Comparison of ENCODE assay signal across 25 cellular contexts in genomic region chr11:13317293-13318080, GRCh38. TPM values are rescaled to one million over a fixed set of nuclear protein-coding genes. Genes with fewer than 3 reads are reported as not detected.
DNase-seq lines count a peak whose midpoint lies in the region; ATAC-seq, FAIRE-seq and TF ChIP-seq lines count a peak whose summit lies in the region.
"Had no signal": no experiment of that assay in that cellular context is flagged by ENCODE, and none has a peak within 500 bp of the region (broad histone marks: within the 10 kb centered on the region; RNA-seq: fewer than 3 reads in every experiment).

No MANE protein-coding gene starts in this region.

- H3K36me3 Mint-ChIP-seq in osteocyte (ENCODE audit: unreplicated experiment): peaks cover 13% of the 10 kb centered on the region
- H3K36me3 Mint-ChIP-seq in mesothelial cell of epicardium: no peaks in the 10 kb centered on the region

- H3K27ac ChIP-seq in BLaER1 treated with 17β-estradiol and CSF1 and Interleukin-3, amounts not matched to agents 10 nM and 100 nM: no peak overlapping the region
- no peak overlapping the region for H3K27ac ChIP-seq in GM12878 (ENCODE audit: control insufficient read depth, insufficient read depth)
- H3K27ac ChIP-seq: esophagus muscularis mucosa had no signal

- in situ Hi-C loops in GM12878 (cut with MboI): no loop called here

- H3K4me1 Mint-ChIP-seq in osteocyte (ENCODE audit: unreplicated experiment): peaks cover 39% of the 10 kb centered on the region
- peaks cover 11% of the 10 kb centered on the region for H3K4me1 Mint-ChIP-seq in mesothelial cell of epicardium

- H3K27ac Mint-ChIP-seq in osteocyte (ENCODE audit: unreplicated experiment) (peak overlapping the region; percentile 28), mesothelial cell of epicardium (no peak overlapping the region)
- H3K27ac Mint-ChIP-seq: activated CD4-positive, alpha-beta T cell treated with anti-CD3 and anti-CD28 coated beads, Interleukin-2, amount 10 ng/mL, durations not matched to agents 24 days and 14 days; nephron progenitor cell had no signal

- H3K9ac ChIP-seq in BLaER1 treated with 17β-estradiol and CSF1 and Interleukin-3, amounts not matched to agents 10 nM and 100 nM: 0 out of 22 replicates have a peak overlapping the region, but pooled peaks of 1 of the 11 experiments have one; percentile 48
- H3K9ac ChIP-seq in GM12878 (ENCODE audit: control insufficient read depth, insufficient read depth, low read length): no peak overlapping the region

- RAD21 ChIA-PET in GM12878 (lab: Charles Lee; ENCODE audit: unreplicated experiment): interaction anchor here (0.5 to 8.7 kb wide), 10 partner anchors 10 to 135 kb away, joined by 3 to 103 read pairs (median 5); no protein-coding TSS in a partner anchor

- SMC1A ChIA-PET in GM12878 (lab: Charles Lee; ENCODE audit: uncharacterized antibody, unreplicated experiment): interaction anchor here (0.7 to 12.9 kb wide), 11 partner anchors 15 to 147 kb away, joined by 3 to 226 read pairs (median 5); no protein-coding TSS in a partner anchor

- peaks cover 6 to 65% (median 30%) of the 10 kb centered on the region in 11 experiments; a peak in 19 of 22 replicates for H3K36me3 ChIP-seq in BLaER1 treated with 17β-estradiol and CSF1 and Interleukin-3, amounts not matched to agents 10 nM and 100 nM
- H3K36me3 ChIP-seq in GM12878 (ENCODE audit: control insufficient read depth in 2 of 2, insufficient read depth in 2 of 2, low read length in 1 of 2): peaks cover 1 to 2% of the 10 kb centered on the region in 2 experiments; a peak in 2 of 4 replicates
- H3K36me3 ChIP-seq: MG63 had no signal

- H3K4me1 ChIP-seq in BLaER1 treated with 17β-estradiol and CSF1 and Interleukin-3, amounts not matched to agents 10 nM and 100 nM: peaks cover 47 to 75% (median 60%) of the 10 kb centered on the region in 10 experiments
- peaks cover 24% of the 10 kb centered on the region for H3K4me1 ChIP-seq in GM12878 (ENCODE audit: control insufficient read depth, insufficient read depth, low read length)

- no peak for ATAC-seq in GM12878

- intact Hi-C loops in GM12878 (cut with micrococcal nuclease; ENCODE audit: unreplicated experiment): loop anchor here (2.0 kb wide), 1 partner anchor 39 kb away; no protein-coding TSS in a partner anchor

- TF ChIP-seq CTCF in GM12878 (IDR thresholded peaks at IDR 0.05 in 2 of 3, conservative IDR thresholded peaks at IDR 0.05 in 1 of 3; ENCODE audit: control insufficient read depth in 2 of 3, extremely low read depth in 1 of 3, insufficient read depth in 1 of 3, low read depth in 3 of 3, low read length in 3 of 3) (no peak), osteocyte (IDR thresholded peaks at IDR 0.05) (no peak), mesothelial cell of epicardium (IDR thresholded peaks at IDR 0.05; ENCODE audit: unreplicated experiment) (no peak)

- H3K4me2 ChIP-seq in BLaER1 treated with 17β-estradiol and CSF1 and Interleukin-3, amounts not matched to agents 10 nM and 100 nM: peak overlapping the region in 9 of 11 experiments; percentile 39 to 75 (median 72); a peak in 12 of 22 replicates
- no peak overlapping the region for H3K4me2 ChIP-seq in GM12878 (ENCODE audit: control insufficient read depth, insufficient read depth)

- H2AFZ ChIP-seq in GM12878 (ENCODE audit: control insufficient read depth, low read depth, low read length): no peak overlapping the region

- FAIRE-seq in GM19239 (lab: Jason Lieb, UNC) (peak; percentile 54), GM12878 (lab: Jason Lieb, UNC) (no peak)

- POLR2A ChIA-PET in GM12878 (lab: Charles Lee): interaction anchor here (0.9 to 4.1 kb wide), 8 partner anchors 15 to 41 kb away, joined by 3 to 28 read pairs (median 6); no protein-coding TSS in a partner anchor

- BruUV-seq in GM12878 (replicated peaks; lab: Mats Ljungman, UMichigan): TSS peak; percentile 2

- H4K20me1 ChIP-seq in BLaER1 treated with 17β-estradiol and CSF1 and Interleukin-3, amounts not matched to agents 10 nM and 100 nM: peaks cover 40 to 100% (median 89%) of the 10 kb centered on the region in 11 experiments
- H4K20me1 ChIP-seq in GM12878 (ENCODE audit: control insufficient read depth, insufficient read depth): no peaks in the 10 kb centered on the region

- TF ChIP-seq POLR2A in GM12878 (IDR thresholded peaks at IDR 0.05; ENCODE audit: low read depth, low read length): no peak

- DNase-seq in GM19239 (ENCODE audit: insufficient read length, low spot score) (no peak), GM12878 (ENCODE audit: low read depth, low spot score) (no peak), osteocyte (ENCODE audit: extremely low spot score, unreplicated experiment) (no peak), mesothelial cell of epicardium (ENCODE audit: low spot score in 2 of 2, unreplicated experiment in 2 of 2) (no peak), middle frontal gyrus (ENCODE audit: extremely low spot score, low spot score) (no peak), NCI-H446 treated with DMSO at 0.1 percent for 48 hours (lab: John Stamatoyannopoulos, UW) (no peak)
- DNase-seq: activated CD4-positive, alpha-beta T cell treated with anti-CD3 and anti-CD28 coated beads, Interleukin-2, amount 10 ng/mL, durations not matched to agents 24 days and 14 days; activated CD8-positive, alpha-beta memory T cell treated with anti-CD3 and anti-CD28 coated beads, Interleukin-2, amount 50 U/mL, for 4 hours; activated naive CD4-positive, alpha-beta T cell treated with Interleukin-2 at 50 U/mL for 16 hours; aorta; central memory CD4-positive, alpha-beta T cell; glutamatergic neuron; left cardiac atrium; MG63; NCI-H1436 treated with DMSO at 0.1 percent for 48 hours; NCI-H2227 treated with DMSO at 0.1 percent for 48 hours; NCI-H82; nephron progenitor cell; OCI-M1; SIG-M5; stimulated activated CD4-positive, alpha-beta T cell treated with anti-CD3 and anti-CD28 coated beads, Interleukin-15, amount 100 ng/mL, for 24 hours; T-helper 1 cell had no signal

- no peak for TF ChIP-seq EP300 in GM12878 (IDR thresholded peaks at IDR 0.05; ENCODE audit: borderline replicate concordance in 1 of 2, control insufficient read depth in 1 of 2, low read depth in 2 of 2, low read length in 2 of 2)

- 97% methylated on average over 4 of the region's 4 CpGs for WGBS in GM12878 (ENCODE audit: insufficient coverage, insufficient replicate concordance, low lambda C conversion rate, missing lambda C conversion rate)

- peaks cover 0 to 9% (median 0%) of the 10 kb centered on the region in 11 experiments; a peak in 5 of 22 replicates for H3K9me3 ChIP-seq in BLaER1 treated with 17β-estradiol and CSF1 and Interleukin-3, amounts not matched to agents 10 nM and 100 nM (replicated peaks in 1 of 11)
- no peaks in the 10 kb centered on the region for H3K9me3 ChIP-seq in GM12878 (replicated peaks; ENCODE audit: control insufficient read depth, insufficient read depth, low read length)
- H3K9me3 ChIP-seq: esophagus muscularis mucosa, MG63 had no signal

- no peak overlapping the region for H3K4me3 ChIP-seq in BLaER1 treated with 17β-estradiol and CSF1 and Interleukin-3, amounts not matched to agents 10 nM and 100 nM
- H3K4me3 ChIP-seq in GM12878: no peak overlapping the region
- H3K4me3 ChIP-seq: esophagus muscularis mucosa, MG63 had no signal

- TF ChIP-seq RAD21 in GM12878 (IDR thresholded peaks at IDR 0.05; ENCODE audit: insufficient read depth, low read depth, low read length): no peak

- H3K9me3 Mint-ChIP-seq in osteocyte (ENCODE audit: unreplicated experiment): peaks cover 4% of the 10 kb centered on the region
- no peaks in the 10 kb centered on the region for H3K9me3 Mint-ChIP-seq in mesothelial cell of epicardium
- H3K9me3 Mint-ChIP-seq: activated CD4-positive, alpha-beta T cell treated with anti-CD3 and anti-CD28 coated beads, Interleukin-2, amount 10 ng/mL, durations not matched to agents 24 days and 14 days; IgD-negative memory B cell; nephron progenitor cell had no signal

- H3K27me3 Mint-ChIP-seq in osteocyte (ENCODE audit: unreplicated experiment): no peaks in the 10 kb centered on the region
- H3K27me3 Mint-ChIP-seq in mesothelial cell of epicardium (ENCODE audit: low read depth): no peaks in the 10 kb centered on the region
- H3K27me3 Mint-ChIP-seq: activated CD4-positive, alpha-beta T cell treated with anti-CD3 and anti-CD28 coated beads, Interleukin-2, amount 10 ng/mL, durations not matched to agents 24 days and 14 days; IgD-negative memory B cell had no signal

- H3K79me2 ChIP-seq in GM12878 (ENCODE audit: control insufficient read depth, insufficient read depth, low read length): peaks cover 44% of the 10 kb centered on the region

- CTCF ChIA-PET in GM12878 (lab: Yijun Ruan, JAX): interaction anchor here (1.3 to 11.7 kb wide), 4 partner anchors 18 to 26 kb away, joined by 5 to 149 read pairs (median 6); no protein-coding TSS in a partner anchor

- no peaks in the 10 kb centered on the region for H3K27me3 ChIP-seq in BLaER1 treated with 17β-estradiol and CSF1 and Interleukin-3, amounts not matched to agents 10 nM and 100 nM
- no peaks in the 10 kb centered on the region for H3K27me3 ChIP-seq in GM12878 (replicated peaks in 1 of 2; ENCODE audit: control insufficient read depth in 2 of 2, insufficient read depth in 2 of 2, low read length in 1 of 2)
- H3K27me3 ChIP-seq: esophagus muscularis mucosa, MG63 had no signal

- no peak overlapping the region for H3K4me3 Mint-ChIP-seq in osteocyte (ENCODE audit: unreplicated experiment)
- no peak overlapping the region for H3K4me3 Mint-ChIP-seq in mesothelial cell of epicardium
- H3K4me3 Mint-ChIP-seq: nephron progenitor cell had no signal

TF ChIP-seq in GM12878, 131 proteins besides CTCF, POLR2A, EP300 and RAD21 (continues in another document):
- TF ChIP-seq HDAC2 (IDR thresholded peaks at IDR 0.05) (no peak), STAT3 (IDR thresholded peaks at IDR 0.05; ENCODE audit: low read depth, low read length) (no peak), RBBP5 (conservative IDR thresholded peaks at IDR 0.05) (no peak)

RNA-seq across cellular contexts. Expression of gene BMAL1, which starts 39.9 kb away (rescaled TPM):
- total RNA-seq in GM12878 (2013; cell fraction: nucleolus; rRNA removed): 66.1 and 72.4 TPM in 2 replicates
- total RNA-seq in GM12878 (2014; rRNA removed): 11.3 and 13.0 TPM in 2 replicates
- 13.8 and 15.4 TPM in 2 replicates for total RNA-seq in GM12878 (2014; rRNA removed; fragmentation: Illumina TruSeq; extraction: Trizol)
- total RNA-seq in GM12878 (2021): 11.6 and 13.4 TPM in 2 replicates
- polyA plus RNA-seq in GM12878 (2011; ENCODE audit: low read depth): 18.1 TPM
- 40.6 and 48.9 TPM in 2 replicates for polyA plus RNA-seq in GM12878 (2011; rRNA removed)
- 15.6 and 17.6 TPM in 2 replicates for polyA plus RNA-seq in GM12878 (2011; cell fraction: cytosol; rRNA removed)
- 119 and 146 TPM in 2 replicates for polyA plus RNA-seq in GM12878 (2011; cell fraction: nucleus; rRNA removed)
- 7.4 and 7.7 TPM in 2 replicates for polyA plus RNA-seq in GM12878 (2012)
- polyA plus RNA-seq in GM12878 (2014; fragmentation: Illumina TruSeq; extraction: Trizol): 16.1 and 23.7 TPM in 2 replicates
- polyA plus RNA-seq in GM12878 (2014; fragmentation: Nextera tagmentation; extraction: Ambion mirVana): 1 to 10 TPM; 3.5 to 4.6 TPM
- 15.4 and 17.5 TPM in 2 replicates for polyA plus RNA-seq in GM12878 (2014; rRNA removed)
- polyA plus RNA-seq in GM12878 (2016; fragmentation: Nextera tagmentation; extraction: Ambion mirVana): 10 to 100 TPM; 12.0 to 14.2 TPM
- 37.3 and 46.3 TPM in 2 replicates for polyA minus RNA-seq in GM12878 (2011; rRNA and poly(A)+ RNA removed)
- 15.2 and 16.0 TPM in 2 replicates for polyA minus RNA-seq in GM12878 (2011; cell fraction: cytosol; rRNA and poly(A)+ RNA removed)
- 55.7 and 73.1 TPM in 2 replicates for polyA minus RNA-seq in GM12878 (2011; cell fraction: nucleus; rRNA and poly(A)+ RNA removed)
- total RNA-seq in osteocyte: 23.0 and 25.3 TPM in 2 replicates
- 5.5 to 6.7 TPM (median 5.8 TPM) in 3 replicates for total RNA-seq in mesothelial cell of epicardium
